11 cellular contexts compared by ENCODE assay signal in the genomic region with DNA sequence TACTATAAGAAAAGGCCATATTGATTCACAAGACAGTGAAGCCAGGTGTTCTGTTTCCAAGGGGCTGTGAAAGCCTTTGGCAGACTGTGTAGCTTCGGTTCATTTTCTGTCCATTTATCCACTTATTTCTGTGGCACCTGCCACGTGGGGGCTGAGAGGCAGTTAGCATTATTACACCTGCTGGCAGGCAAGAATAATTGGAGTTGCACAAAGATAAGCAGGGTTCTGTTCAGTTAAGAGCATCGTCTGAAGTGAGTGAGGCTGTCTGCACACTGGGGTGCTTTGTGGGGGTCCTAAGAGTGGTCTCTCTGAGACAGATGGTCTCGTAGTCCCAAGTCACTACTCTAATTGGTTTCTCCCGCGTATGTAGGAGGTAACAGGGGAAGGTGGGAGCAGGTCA.
DNase-seq lines count a peak whose midpoint lies in the region; ATAC-seq and TF ChIP-seq lines count a peak whose summit lies in the region.
"Had no signal": no experiment of that assay in that cellular context is flagged by ENCODE, and none has a peak within 500 bp of the region (broad histone marks: within the 10 kb centered on the region; RNA-seq: fewer than 3 reads in every experiment).

No MANE protein-coding gene starts in this region.

- H3K4me1 ChIP-seq in BLaER1 treated with 17β-estradiol and CSF1 and Interleukin-3, amounts not matched to agents 10 nM and 100 nM: peaks cover 19 to 40% (median 31%) of the 10 kb centered on the region in 10 experiments
- H3K4me1 ChIP-seq in spleen: peaks cover 6 to 50% (median 30%) of the 10 kb centered on the region in 6 donors
- H3K4me1 ChIP-seq in osteoblast (ENCODE audit: insufficient read depth, low read length): peaks cover 11% of the 10 kb centered on the region
- H3K4me1 ChIP-seq in sigmoid colon: peaks cover 0 to 10% (median 0%) of the 10 kb centered on the region in 4 donors

- H3K27ac Mint-ChIP-seq in activated T-helper 1 cell treated with anti-CD3 and anti-CD28 coated beads, Interleukin-12 subunit alpha, Interleukin-12 subunit beta, Interleukin-2, Interleukin-4 antibody, amounts not matched to agents 30 ng/mL and 10 ng/mL and 1 ng/mL, durations not matched to agents 14 hours and 24 hours and 36 hours: peak overlapping the region; percentile 90

- peaks cover 0 to 4% (median under 1%) of the 10 kb centered on the region in 11 experiments; a peak in 6 of 22 replicates for H3K9me3 ChIP-seq in BLaER1 treated with 17β-estradiol and CSF1 and Interleukin-3, amounts not matched to agents 10 nM and 100 nM (replicated peaks in 1 of 11)
- H3K9me3 ChIP-seq in spleen (no peaks in the 10 kb centered on the region), osteoblast (ENCODE audit: low read depth, low read length) (no peaks in the 10 kb centered on the region), sigmoid colon (no peaks in the 10 kb centered on the region)
- H3K9me3 ChIP-seq: gastroesophageal sphincter had no signal

- no peak overlapping the region for H2AFZ ChIP-seq in osteoblast (ENCODE audit: low read length)

- no peaks in the 10 kb centered on the region for H3K27me3 ChIP-seq in BLaER1 treated with 17β-estradiol and CSF1 and Interleukin-3, amounts not matched to agents 10 nM and 100 nM
- peaks cover 0 to 10% (median 0%) of the 10 kb centered on the region in 7 donors for H3K27me3 ChIP-seq in spleen (replicated peaks in 1 of 7)
- H3K27me3 ChIP-seq in osteoblast (ENCODE audit: insufficient read depth, low read length): no peaks in the 10 kb centered on the region
- H3K27me3 ChIP-seq in sigmoid colon: no peaks in the 10 kb centered on the region
- H3K27me3 ChIP-seq: gastroesophageal sphincter had no signal

- peaks cover 5% of the 10 kb centered on the region for H3K36me3 Mint-ChIP-seq in activated T-helper 1 cell treated with anti-CD3 and anti-CD28 coated beads, Interleukin-12 subunit alpha, Interleukin-12 subunit beta, Interleukin-2, Interleukin-4 antibody, amounts not matched to agents 30 ng/mL and 10 ng/mL and 1 ng/mL, durations not matched to agents 14 hours and 24 hours and 36 hours (ENCODE audit: low read depth)

- ATAC-seq in GM18498 (IDR thresholded peaks at IDR 0.05; ENCODE audit: unreplicated experiment): no peak
- ATAC-seq: gastroesophageal sphincter had no signal

- no peaks in the 10 kb centered on the region for H4K20me1 ChIP-seq in BLaER1 treated with 17β-estradiol and CSF1 and Interleukin-3, amounts not matched to agents 10 nM and 100 nM
- H4K20me1 ChIP-seq in osteoblast (ENCODE audit: insufficient read depth, low read length): no peaks in the 10 kb centered on the region

- no peaks in the 10 kb centered on the region for H3K9me3 Mint-ChIP-seq in activated T-helper 1 cell treated with anti-CD3 and anti-CD28 coated beads, Interleukin-12 subunit alpha, Interleukin-12 subunit beta, Interleukin-2, Interleukin-4 antibody, amounts not matched to agents 30 ng/mL and 10 ng/mL and 1 ng/mL, durations not matched to agents 14 hours and 24 hours and 36 hours

- DNase-seq in GM12865 (ENCODE audit: low read depth) (peak; percentile 46), NCI-H2107 treated with DMSO at 0.1 percent for 48 hours (lab: John Stamatoyannopoulos, UW; ENCODE audit: unreplicated experiment) (peak; percentile 77), spleen (no peak), osteoblast (ENCODE audit: insufficient read length, low spot score, missing footprints) (no peak), sigmoid colon (no peak)
- DNase-seq in activated T-helper 1 cell treated with anti-CD3 and anti-CD28 coated beads, Interleukin-12 subunit alpha, Interleukin-12 subunit beta, Interleukin-2, Interleukin-4 antibody, amounts not matched to agents 30 ng/mL and 10 ng/mL and 1 ng/mL, durations not matched to agents 14 hours and 24 hours and 36 hours (ENCODE audit: low spot score): no peak
- DNase-seq: MM.1S had no signal

- TF ChIP-seq POLR2A in spleen (IDR thresholded peaks at IDR 0.05) (no peak), sigmoid colon (IDR thresholded peaks at IDR 0.05) (no peak)

- no peaks in the 10 kb centered on the region for H3K79me2 ChIP-seq in osteoblast (ENCODE audit: insufficient read depth, low read length)

- intact Hi-C loops in activated T-helper 1 cell treated with anti-CD3 and anti-CD28 coated beads, Interleukin-12 subunit alpha, Interleukin-12 subunit beta, Interleukin-2, Interleukin-4 antibody, amounts not matched to agents 30 ng/mL and 10 ng/mL and 1 ng/mL, durations not matched to agents 14 hours and 24 hours and 36 hours (cut with micrococcal nuclease): loop anchor here (1.0 to 2.0 kb wide), 7 partner anchors 20 to 189 kb away; no protein-coding TSS in a partner anchor
- intact Hi-C loops in spleen (cut with DNase I; ENCODE audit: low total_unique reads): no loop called here
- intact Hi-C loops in sigmoid colon (cut with DNase I): no loop called here

- no peak for TF ChIP-seq EP300 in sigmoid colon (IDR thresholded peaks at IDR 0.05)

- H3K4me2 ChIP-seq in BLaER1 treated with 17β-estradiol and CSF1 and Interleukin-3, amounts not matched to agents 10 nM and 100 nM: peak overlapping the region; percentile 57 to 85 (median 75)
- H3K4me2 ChIP-seq in osteoblast (ENCODE audit: insufficient read depth, low read length): no peak overlapping the region

- peaks cover 83% of the 10 kb centered on the region for H3K4me1 Mint-ChIP-seq in activated T-helper 1 cell treated with anti-CD3 and anti-CD28 coated beads, Interleukin-12 subunit alpha, Interleukin-12 subunit beta, Interleukin-2, Interleukin-4 antibody, amounts not matched to agents 30 ng/mL and 10 ng/mL and 1 ng/mL, durations not matched to agents 14 hours and 24 hours and 36 hours (ENCODE audit: low read depth)

- H3K4me3 Mint-ChIP-seq in activated T-helper 1 cell treated with anti-CD3 and anti-CD28 coated beads, Interleukin-12 subunit alpha, Interleukin-12 subunit beta, Interleukin-2, Interleukin-4 antibody, amounts not matched to agents 30 ng/mL and 10 ng/mL and 1 ng/mL, durations not matched to agents 14 hours and 24 hours and 36 hours: peak overlapping the region; percentile 19

- TF ChIP-seq CTCF in GM12865 (IDR thresholded peaks at IDR 0.05; ENCODE audit: insufficient read depth, low read depth, low read length, missing control alignments) (no peak), spleen (IDR thresholded peaks at IDR 0.05 in 8 of 11, conservative IDR thresholded peaks at IDR 0.05 in 3 of 11) (no peak), osteoblast (IDR thresholded peaks at IDR 0.05; ENCODE audit: extremely low read depth, low read depth, low read length) (no peak), sigmoid colon (IDR thresholded peaks at IDR 0.05) (no peak)

- no peaks in the 10 kb centered on the region for H3K36me3 ChIP-seq in BLaER1 treated with 17β-estradiol and CSF1 and Interleukin-3, amounts not matched to agents 10 nM and 100 nM
- no peaks in the 10 kb centered on the region for H3K36me3 ChIP-seq in spleen
- H3K36me3 ChIP-seq in osteoblast (ENCODE audit: insufficient read depth, low read length): no peaks in the 10 kb centered on the region
- no peaks in the 10 kb centered on the region for H3K36me3 ChIP-seq in sigmoid colon
- H3K36me3 ChIP-seq: gastroesophageal sphincter had no signal

- 0 out of 22 replicates have a peak overlapping the region, but pooled peaks of 1 of the 11 experiments have one; percentile 18 for H3K9ac ChIP-seq in BLaER1 treated with 17β-estradiol and CSF1 and Interleukin-3, amounts not matched to agents 10 nM and 100 nM

- 75 to 81% (median 79%) methylated on average over 6 of the region's 6 CpGs for WGBS in spleen, 5 donors
- WGBS in sigmoid colon, 2 donors: 57 to 70% methylated on average over 6 of the region's 6 CpGs

- H3K27ac ChIP-seq in BLaER1 treated with 17β-estradiol and CSF1 and Interleukin-3, amounts not matched to agents 10 nM and 100 nM: peak overlapping the region in 8 of 11 experiments; percentile 28 to 70 (median 44); a peak in 15 of 22 replicates
- H3K27ac ChIP-seq in spleen: peak overlapping the region in 3 of 8 donors; percentile 10 to 51 (median 13)
- no peak overlapping the region for H3K27ac ChIP-seq in osteoblast (ENCODE audit: low read depth, low read length)
- H3K27ac ChIP-seq in sigmoid colon: no peak overlapping the region
- H3K27ac ChIP-seq: C4-2B, gastroesophageal sphincter had no signal

- no peak overlapping the region for H3K4me3 ChIP-seq in BLaER1 treated with 17β-estradiol and CSF1 and Interleukin-3, amounts not matched to agents 10 nM and 100 nM
- H3K4me3 ChIP-seq in GM12865 (ENCODE audit: low read depth, low read length): no peak overlapping the region
- H3K4me3 ChIP-seq in spleen: no peak overlapping the region
- no peak overlapping the region for H3K4me3 ChIP-seq in osteoblast (ENCODE audit: insufficient read depth, low read length)
- no peak overlapping the region for H3K4me3 ChIP-seq in sigmoid colon
- H3K4me3 ChIP-seq: gastroesophageal sphincter had no signal

- H3K27me3 Mint-ChIP-seq in activated T-helper 1 cell treated with anti-CD3 and anti-CD28 coated beads, Interleukin-12 subunit alpha, Interleukin-12 subunit beta, Interleukin-2, Interleukin-4 antibody, amounts not matched to agents 30 ng/mL and 10 ng/mL and 1 ng/mL, durations not matched to agents 14 hours and 24 hours and 36 hours (ENCODE audit: insufficient read depth): no peaks in the 10 kb centered on the region

Comparison
In these comparisons a context has a peak if more than half of its experiments do, and no peak if none do; other contexts are left out.
1. H3K27ac ChIP-seq: peak in BLaER1 treated with 17β-estradiol and CSF1 and Interleukin-3, amounts not matched to agents 10 nM and 100 nM (8 of 11); none in osteoblast (single experiment) and sigmoid colon (0 of 4).
2. DNase-seq: peak in GM12865 (single experiment) and NCI-H2107 treated with DMSO at 0.1 percent for 48 hours (single experiment); none in activated T-helper 1 cell treated with anti-CD3 and anti-CD28 coated beads, Interleukin-12 subunit alpha, Interleukin-12 subunit beta, Interleukin-2, Interleukin-4 antibody, amounts not matched to agents 30 ng/mL and 10 ng/mL and 1 ng/mL, durations not matched to agents 14 hours and 24 hours and 36 hours (single experiment), spleen (single experiment), osteoblast (single experiment) and sigmoid colon (single experiment).